31 cellular contexts compared by ENCODE assay signal in genomic region chr9:8140557-8140956, GRCh38.
"Had no signal": no experiment of that assay in that cellular context is flagged by ENCODE, and none has a peak within 500 bp of the region (broad histone marks: within the 10 kb centered on the region; RNA-seq: fewer than 3 reads in every experiment).

No MANE protein-coding gene starts in this region.

- H3K27ac Mint-ChIP-seq: activated CD4-positive, alpha-beta memory T cell treated with anti-CD3 and anti-CD28 coated beads, Interleukin-2, amount 10 ng/mL, durations not matched to agents 7 days and 5 days; activated CD4-positive, alpha-beta T cell treated with anti-CD3 and anti-CD28 coated beads, Interleukin-2, amount 10 ng/mL, durations not matched to agents 7 days and 5 days; activated naive CD8-positive, alpha-beta T cell; dendritic cell treated with granulocyte-macrophage colony-stimulating factor and Interleukin-4, amounts not matched to agents 40 ng/mL and 50 ng/mL, for 4 days; naive thymus-derived CD4-positive, alpha-beta T cell; neural progenitor cell; stimulated activated effector memory CD8-positive, alpha-beta T cell treated with anti-CD3 and anti-CD28 coated beads, Interleukin-12 subunit alpha, Interleukin-12 subunit beta, amount 100 ng/mL, for 72 hours had no signal

- H3K4me2 ChIP-seq: neural progenitor cell had no signal

- H3K4me3 ChIP-seq: esophagus muscularis mucosa, heart left ventricle, neural progenitor cell, psoas muscle, sigmoid colon, stomach, thyroid gland, upper lobe of right lung had no signal

- H3K9ac ChIP-seq: neural progenitor cell, parathyroid adenoma had no signal

- H3K79me2 ChIP-seq: parathyroid adenoma had no signal

- DNase-seq: activated CD4-positive, alpha-beta memory T cell treated with anti-CD3 and anti-CD28 coated beads, Interleukin-2, amount 10 ng/mL, durations not matched to agents 7 days and 5 days; activated CD4-positive, alpha-beta T cell treated with anti-CD3 and anti-CD28 coated beads for 1 hour; activated CD4-positive, alpha-beta T cell treated with anti-CD3 and anti-CD28 coated beads, Interleukin-2, amount 10 ng/mL, durations not matched to agents 7 days and 5 days; activated CD8-positive, alpha-beta memory T cell treated with anti-CD3 and anti-CD28 coated beads, Interleukin-2, amount 50 U/mL, for 48 hours; activated naive CD4-positive, alpha-beta T cell; activated T-cell treated with anti-CD3 and anti-CD28 coated beads, Interleukin-2, amount 50 U/mL, for 48 hours; anterior cingulate cortex; foreskin keratinocyte; heart left ventricle; hypothalamus; islet precursor cell; left ventricle myocardium superior; mammary epithelial cell; midbrain; naive thymus-derived CD4-positive, alpha-beta T cell; occipital lobe; psoas muscle; sigmoid colon; small intestine; stimulated activated CD4-positive, alpha-beta T cell treated with anti-CD3 and anti-CD28 coated beads, Interleukin-4, amount 100 ng/mL, for 24 hours; stomach; T-helper 2 cell; thyroid gland; upper lobe of right lung had no signal

- H3K27ac ChIP-seq: esophagus muscularis mucosa, foreskin keratinocyte, heart left ventricle, neural progenitor cell, parathyroid adenoma, psoas muscle, sigmoid colon, stomach, thyroid gland, upper lobe of right lung had no signal

- H3K27me3 ChIP-seq: esophagus muscularis mucosa, foreskin keratinocyte, heart left ventricle, neural progenitor cell, sigmoid colon, stomach, thyroid gland, upper lobe of right lung had no signal

- ATAC-seq: foreskin keratinocyte; heart left ventricle; left ventricle myocardium superior; naive thymus-derived CD4-positive, alpha-beta T cell; psoas muscle; stimulated activated effector memory CD8-positive, alpha-beta T cell treated with anti-CD3 and anti-CD28 coated beads, Interleukin-12 subunit alpha, Interleukin-12 subunit beta, amount 100 ng/mL, for 72 hours; upper lobe of right lung had no signal

- H3K27me3 Mint-ChIP-seq: activated CD4-positive, alpha-beta memory T cell treated with anti-CD3 and anti-CD28 coated beads, Interleukin-2, amount 10 ng/mL, durations not matched to agents 7 days and 5 days; activated CD4-positive, alpha-beta T cell treated with anti-CD3 and anti-CD28 coated beads, Interleukin-2, amount 10 ng/mL, durations not matched to agents 7 days and 5 days; activated naive CD8-positive, alpha-beta T cell; central memory CD8-positive, alpha-beta T cell; dendritic cell treated with granulocyte-macrophage colony-stimulating factor and Interleukin-4, amounts not matched to agents 40 ng/mL and 50 ng/mL, for 4 days; naive thymus-derived CD4-positive, alpha-beta T cell had no signal

- H3K36me3 Mint-ChIP-seq: activated naive CD8-positive, alpha-beta T cell; naive thymus-derived CD4-positive, alpha-beta T cell; neural progenitor cell; stimulated activated effector memory CD8-positive, alpha-beta T cell treated with anti-CD3 and anti-CD28 coated beads, Interleukin-12 subunit alpha, Interleukin-12 subunit beta, amount 100 ng/mL, for 72 hours had no signal

- H3K36me3 ChIP-seq: esophagus muscularis mucosa, heart left ventricle, neural progenitor cell, sigmoid colon, stomach, thyroid gland, upper lobe of right lung had no signal

- H3K4me3 Mint-ChIP-seq: activated CD4-positive, alpha-beta memory T cell treated with anti-CD3 and anti-CD28 coated beads, Interleukin-2, amount 10 ng/mL, durations not matched to agents 7 days and 5 days; activated CD4-positive, alpha-beta T cell treated with anti-CD3 and anti-CD28 coated beads, Interleukin-2, amount 10 ng/mL, durations not matched to agents 7 days and 5 days; activated naive CD8-positive, alpha-beta T cell; central memory CD8-positive, alpha-beta T cell; dendritic cell treated with granulocyte-macrophage colony-stimulating factor and Interleukin-4, amounts not matched to agents 40 ng/mL and 50 ng/mL, for 4 days; naive thymus-derived CD4-positive, alpha-beta T cell; neural progenitor cell; stimulated activated effector memory CD8-positive, alpha-beta T cell treated with anti-CD3 and anti-CD28 coated beads, Interleukin-12 subunit alpha, Interleukin-12 subunit beta, amount 100 ng/mL, for 72 hours had no signal

- H3K4me1 Mint-ChIP-seq: activated CD4-positive, alpha-beta memory T cell treated with anti-CD3 and anti-CD28 coated beads, Interleukin-2, amount 10 ng/mL, durations not matched to agents 7 days and 5 days; activated CD4-positive, alpha-beta T cell treated with anti-CD3 and anti-CD28 coated beads, Interleukin-2, amount 10 ng/mL, durations not matched to agents 7 days and 5 days; central memory CD8-positive, alpha-beta T cell; stimulated activated effector memory CD8-positive, alpha-beta T cell treated with anti-CD3 and anti-CD28 coated beads, Interleukin-12 subunit alpha, Interleukin-12 subunit beta, amount 100 ng/mL, for 72 hours had no signal

- H3K4me1 ChIP-seq: esophagus muscularis mucosa, foreskin keratinocyte, heart left ventricle, neural progenitor cell, parathyroid adenoma, psoas muscle, sigmoid colon, stomach, thyroid gland, upper lobe of right lung had no signal

- H3K9me3 Mint-ChIP-seq: activated CD4-positive, alpha-beta memory T cell treated with anti-CD3 and anti-CD28 coated beads, Interleukin-2, amount 10 ng/mL, durations not matched to agents 7 days and 5 days; activated CD4-positive, alpha-beta T cell treated with anti-CD3 and anti-CD28 coated beads, Interleukin-2, amount 10 ng/mL, durations not matched to agents 7 days and 5 days; central memory CD8-positive, alpha-beta T cell; neural progenitor cell; stimulated activated effector memory CD8-positive, alpha-beta T cell treated with anti-CD3 and anti-CD28 coated beads, Interleukin-12 subunit alpha, Interleukin-12 subunit beta, amount 100 ng/mL, for 72 hours had no signal
